In genomic region chr13:27624071-27624470, GRCh38 we compare ENCODE assay signal across 1 cellular context.
TF ChIP-seq lines count a peak whose summit lies in the region.

No MANE protein-coding gene starts in this region.

TF ChIP-seq in K562, 482 proteins besides CTCF, POLR2A, EP300 and RAD21:
- TF ChIP-seq TAF7 (tag; IDR thresholded peaks at IDR 0.05) (no peak), SAFB (IDR thresholded peaks at IDR 0.05; ENCODE audit: borderline replicate concordance, low read depth, low read length) (no peak), CBX5 (IDR thresholded peaks at IDR 0.05; ENCODE audit: borderline replicate concordance, low read depth) (no peak), BRCA1 (IDR thresholded peaks at IDR 0.05) (no peak), BRCA1 (CRISPR knock-in tag; IDR thresholded peaks at IDR 0.05) (no peak), BRD9 (IDR thresholded peaks at IDR 0.05; ENCODE audit: low read depth, partially characterized antibody) (no peak), ETV5 (CRISPR knock-in tag; IDR thresholded peaks at IDR 0.05; ENCODE audit: low read depth) (no peak), ZNF384 (IDR thresholded peaks at IDR 0.05; ENCODE audit: low read depth, low read length) (no peak), ZNF76 (CRISPR knock-in tag; IDR thresholded peaks at IDR 0.05; ENCODE audit: borderline replicate concordance) (no peak), LEF1 (IDR thresholded peaks at IDR 0.05) (no peak)
- TF ChIP-seq, protein P1, sequence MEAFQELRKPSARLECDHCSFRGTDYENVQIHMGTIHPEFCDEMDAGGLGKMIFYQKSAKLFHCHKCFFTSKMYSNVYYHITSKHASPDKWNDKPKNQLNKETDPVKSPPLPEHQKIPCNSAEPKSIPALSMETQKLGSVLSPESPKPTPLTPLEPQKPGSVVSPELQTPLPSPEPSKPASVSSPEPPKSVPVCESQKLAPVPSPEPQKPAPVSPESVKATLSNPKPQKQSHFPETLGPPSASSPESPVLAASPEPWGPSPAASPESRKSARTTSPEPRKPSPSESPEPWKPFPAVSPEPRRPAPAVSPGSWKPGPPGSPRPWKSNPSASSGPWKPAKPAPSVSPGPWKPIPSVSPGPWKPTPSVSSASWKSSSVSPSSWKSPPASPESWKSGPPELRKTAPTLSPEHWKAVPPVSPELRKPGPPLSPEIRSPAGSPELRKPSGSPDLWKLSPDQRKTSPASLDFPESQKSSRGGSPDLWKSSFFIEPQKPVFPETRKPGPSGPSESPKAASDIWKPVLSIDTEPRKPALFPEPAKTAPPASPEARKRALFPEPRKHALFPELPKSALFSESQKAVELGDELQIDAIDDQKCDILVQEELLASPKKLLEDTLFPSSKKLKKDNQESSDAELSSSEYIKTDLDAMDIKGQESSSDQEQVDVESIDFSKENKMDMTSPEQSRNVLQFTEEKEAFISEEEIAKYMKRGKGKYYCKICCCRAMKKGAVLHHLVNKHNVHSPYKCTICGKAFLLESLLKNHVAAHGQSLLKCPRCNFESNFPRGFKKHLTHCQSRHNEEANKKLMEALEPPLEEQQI (IDR thresholded peaks at IDR 0.05) = no peak
